31 cellular contexts compared by ENCODE assay signal in genomic region chr9:6609499-6610016, GRCh38. TPM values are rescaled to one million over a fixed set of nuclear protein-coding genes. Genes with fewer than 3 reads are reported as not detected.
"Had no signal": no experiment of that assay in that cellular context is flagged by ENCODE, and none has a peak within 500 bp of the region (broad histone marks: within the 10 kb centered on the region; RNA-seq: fewer than 3 reads in every experiment).

No MANE protein-coding gene starts in this region.

- H3K4me1 ChIP-seq: heart right ventricle, prostate gland, stomach, thyroid gland, vagina had no signal

- H3K4me3 ChIP-seq: coronary artery, esophagus squamous epithelium, heart right ventricle, lung, mucosa of descending colon, prostate gland, stomach, thyroid gland, vagina had no signal

- FAIRE-seq: endometrium, islet of Langerhans, small intestine had no signal

- DNase-seq: dermis blood vessel endothelial cell; effector memory CD4-positive, alpha-beta T cell; erythroblast; esophagus squamous epithelium; foreskin melanocyte; glutamatergic neuron; heart right ventricle; hippocampal formation; left cardiac atrium; left ventricle myocardium superior; mucosa of descending colon; naive B cell; right cardiac atrium; small intestine; stimulated activated CD4-positive, alpha-beta T cell treated with anti-CD3 and anti-CD28 coated beads, Interleukin-15, amount 100 ng/mL, for 24 hours; stimulated activated CD4-positive, alpha-beta T cell treated with anti-CD3 and anti-CD28 coated beads, Interleukin-2, amount 100 ng/mL, for 48 hours; stimulated activated naive B cell treated with anti-CD40 and anti-IgM and Interleukin-4, amounts not matched to agents 10 μg/mL and 1 μg/mL and 100 μg/mL, for 72 hours; stomach; trophoblast cell had no signal

- H3K27ac ChIP-seq: coronary artery, esophagus squamous epithelium, heart right ventricle, prostate gland, stomach, vagina had no signal

- ATAC-seq: heart right ventricle; left cardiac atrium; left ventricle myocardium superior; mucosa of descending colon; right cardiac atrium; stimulated activated naive B cell treated with anti-CD40 and anti-IgM and Interleukin-4, amounts not matched to agents 10 μg/mL and 1 μg/mL and 100 μg/mL, for 72 hours had no signal

- H3K27me3 ChIP-seq: heart right ventricle, stomach, thyroid gland, vagina had no signal

- H3K4me3 Mint-ChIP-seq: memory B cell; mesothelial cell of epicardium; naive B cell; natural killer cell treated with Interleukin-12 subunit alpha and Interleukin-12 subunit beta and Interleukin-15 and Interleukin-18, amount 100 ng/mL, for 72 hours; neural crest cell; stimulated activated naive B cell treated with anti-CD40 and anti-IgM and Interleukin-4, amounts not matched to agents 10 μg/mL and 1 μg/mL and 100 μg/mL, for 72 hours had no signal

- H3K4me1 Mint-ChIP-seq: mesothelial cell of epicardium had no signal

- H3K9me3 Mint-ChIP-seq: memory B cell; mesothelial cell of epicardium; naive B cell; natural killer cell treated with Interleukin-12 subunit alpha and Interleukin-12 subunit beta and Interleukin-15 and Interleukin-18, amount 100 ng/mL, for 72 hours; neural crest cell; stimulated activated naive B cell treated with anti-CD40 and anti-IgM and Interleukin-4, amounts not matched to agents 10 μg/mL and 1 μg/mL and 100 μg/mL, for 72 hours had no signal

- H3K27me3 Mint-ChIP-seq: memory B cell; naive B cell; stimulated activated naive B cell treated with anti-CD40 and anti-IgM and Interleukin-4, amounts not matched to agents 10 μg/mL and 1 μg/mL and 100 μg/mL, for 72 hours had no signal

- H3K9me3 ChIP-seq: esophagus squamous epithelium, heart right ventricle, mucosa of descending colon, prostate gland, stomach, thyroid gland, vagina had no signal

- H3K27ac Mint-ChIP-seq: memory B cell; mesothelial cell of epicardium; naive B cell; natural killer cell treated with Interleukin-12 subunit alpha and Interleukin-12 subunit beta and Interleukin-15 and Interleukin-18, amount 100 ng/mL, for 72 hours; stimulated activated naive B cell treated with anti-CD40 and anti-IgM and Interleukin-4, amounts not matched to agents 10 μg/mL and 1 μg/mL and 100 μg/mL, for 72 hours had no signal

- H3K36me3 ChIP-seq: esophagus squamous epithelium, heart right ventricle, prostate gland, stomach, thyroid gland, vagina had no signal

- H3K36me3 Mint-ChIP-seq: memory B cell; mesothelial cell of epicardium; naive B cell; natural killer cell treated with Interleukin-12 subunit alpha and Interleukin-12 subunit beta and Interleukin-15 and Interleukin-18, amount 100 ng/mL, for 72 hours had no signal

RNA-seq across cellular contexts. Expression of gene GLDC, which starts 36.0 kb away (rescaled TPM):
- total RNA-seq: heart right ventricle, left ventricle myocardium superior, subcutaneous adipose tissue had no signal
